ENCODE assay signal across 33 cellular contexts in genomic region chr1:90612033-90612432, GRCh38.
DNase-seq lines count a peak whose midpoint lies in the region; ATAC-seq, FAIRE-seq and TF ChIP-seq lines count a peak whose summit lies in the region.
"Had no signal": no experiment of that assay in that cellular context is flagged by ENCODE, and none has a peak within 500 bp of the region (broad histone marks: within the 10 kb centered on the region; RNA-seq: fewer than 3 reads in every experiment).

No MANE protein-coding gene starts in this region.

- H3K36me3 ChIP-seq in A673 (ENCODE audit: insufficient read depth, low read length, poor library complexity, severe bottlenecking) (no peaks in the 10 kb centered on the region), K562 (ENCODE audit: control insufficient read depth, insufficient read depth, low read length) (no peaks in the 10 kb centered on the region)
- H3K36me3 ChIP-seq: BE2C; BLaER1; BLaER1 treated with 17β-estradiol and CSF1 and Interleukin-3, amounts not matched to agents 10 nM and 100 nM had no signal

- WGBS in K562 (ENCODE audit: insufficient coverage, low coverage, missing lambda C conversion rate): 2% methylated on average over 2 of the region's 2 CpGs

- H3K4me3 ChIP-seq in A673 (ENCODE audit: low read depth, low read length, poor library complexity, severe bottlenecking): no peak overlapping the region
- H3K4me3 ChIP-seq in K562: no peak overlapping the region
- H3K4me3 ChIP-seq: A549; BLaER1; BLaER1 treated with 17β-estradiol and CSF1 and Interleukin-3, amounts not matched to agents 10 nM and 100 nM had no signal

- POLR2A ChIA-PET in A673 (lab: Charles Lee; ENCODE audit: low non-redundant PET): no interaction called here
- POLR2A ChIA-PET in K562 (lab: Yijun Ruan, JAX): no interaction called here

- ATAC-seq in K562 (no peak), HG03342 (IDR thresholded peaks at IDR 0.05; ENCODE audit: unreplicated experiment) (no peak)
- ATAC-seq: A549; CD8-positive, alpha-beta T cell had no signal

- CTCF ChIA-PET in A673 (lab: Charles Lee) (no interaction called here), K562 (lab: Yijun Ruan, JAX; ENCODE audit: low intra/inter-chr PET ratio) (no interaction called here)

- no peaks in the 10 kb centered on the region for H3K79me2 ChIP-seq in K562 (ENCODE audit: control insufficient read depth, insufficient read depth, low read length)

- H3K27me3 ChIP-seq in A673 (replicated peaks; ENCODE audit: insufficient read depth, low read depth, low read length, poor library complexity) (no peaks in the 10 kb centered on the region), K562 (ENCODE audit: control insufficient read depth in 2 of 2, insufficient read depth in 2 of 2, low read length in 2 of 2) (no peaks in the 10 kb centered on the region)
- H3K27me3 ChIP-seq: BE2C; BLaER1; BLaER1 treated with 17β-estradiol and CSF1 and Interleukin-3, amounts not matched to agents 10 nM and 100 nM had no signal

- H3K9me1 ChIP-seq in K562 (ENCODE audit: control insufficient read depth, insufficient read depth, low read length): no peaks in the 10 kb centered on the region

- H3K27ac ChIP-seq in A673 (ENCODE audit: low read depth, low read length, poor library complexity, severe bottlenecking) (peak overlapping the region; percentile 82), K562 (ENCODE audit: extremely low read depth, low read depth, low read length) (no peak overlapping the region)
- H3K27ac ChIP-seq: 22Rv1; A549; BLaER1; BLaER1 treated with 17β-estradiol and CSF1 and Interleukin-3, amounts not matched to agents 10 nM and 100 nM; C4-2B had no signal

- no peak for TF ChIP-seq RAD21 in K562 (CRISPR knock-in tag; conservative IDR thresholded peaks at IDR 0.05 in 1 of 2, IDR thresholded peaks at IDR 0.05 in 1 of 2)

- no peak for TF ChIP-seq EP300 in K562 (IDR thresholded peaks at IDR 0.05; ENCODE audit: low read length)

- TF ChIP-seq CTCF in A673 (conservative IDR thresholded peaks at IDR 0.05; ENCODE audit: low read depth, low read length) (no peak), K562 (IDR thresholded peaks at IDR 0.05 in 2 of 3, conservative IDR thresholded peaks at IDR 0.05 in 1 of 3; ENCODE audit: insufficient read depth in 2 of 3, low read depth in 1 of 3, low read length in 3 of 3) (no peak)

- intact Hi-C loops in A673 (cut with micrococcal nuclease; ENCODE audit: unreplicated experiment) (loop anchor here (2.0 to 5.0 kb wide), 4 partner anchors 301 to 565 kb away; no protein-coding TSS in a partner anchor), K562 (cut with micrococcal nuclease) (no loop called here)
- intact Hi-C loops in activated CD4-positive, alpha-beta T cell treated with anti-CD3 and anti-CD28 coated beads, Interleukin-2, amount 10 ng/mL, durations not matched to agents 24 days and 14 days (cut with micrococcal nuclease): no loop called here

- no peak overlapping the region for H3K4me3 Mint-ChIP-seq in activated CD4-positive, alpha-beta T cell treated with anti-CD3 and anti-CD28 coated beads, Interleukin-2, amount 10 ng/mL, durations not matched to agents 24 days and 14 days
- H3K4me3 Mint-ChIP-seq: B cell; CD14-positive monocyte; CD4-positive, alpha-beta memory T cell; CD4-positive, alpha-beta T cell; CD4-positive, CD25-positive, alpha-beta regulatory T cell; CD8-positive, alpha-beta memory T cell; CD8-positive, alpha-beta T cell had no signal

- H3K4me2 ChIP-seq in K562 (ENCODE audit: insufficient read depth, low read length): no peak overlapping the region
- H3K4me2 ChIP-seq: A549; BLaER1; BLaER1 treated with 17β-estradiol and CSF1 and Interleukin-3, amounts not matched to agents 10 nM and 100 nM had no signal

- H3K4me1 Mint-ChIP-seq in activated CD4-positive, alpha-beta T cell treated with anti-CD3 and anti-CD28 coated beads, Interleukin-2, amount 10 ng/mL, durations not matched to agents 24 days and 14 days: no peaks in the 10 kb centered on the region
- H3K4me1 Mint-ChIP-seq: B cell; CD4-positive, alpha-beta memory T cell; CD8-positive, alpha-beta memory T cell had no signal

- no peak overlapping the region for H3K9ac ChIP-seq in K562 (ENCODE audit: insufficient read depth in 1 of 2, low read depth in 2 of 2, low read length in 2 of 2)
- H3K9ac ChIP-seq: BLaER1; BLaER1 treated with 17β-estradiol and CSF1 and Interleukin-3, amounts not matched to agents 10 nM and 100 nM had no signal

- H4K20me1 ChIP-seq in K562 (replicated peaks; ENCODE audit: control insufficient read depth, insufficient read depth, low read length): no peaks in the 10 kb centered on the region
- H4K20me1 ChIP-seq: BLaER1; BLaER1 treated with 17β-estradiol and CSF1 and Interleukin-3, amounts not matched to agents 10 nM and 100 nM had no signal

- DNase-seq in A673 (ENCODE audit: low spot score): no peak
- DNase-seq in K562 (ENCODE audit: extremely low read depth in 1 of 4, low spot score in 3 of 4): no peak
- DNase-seq in activated CD4-positive, alpha-beta T cell treated with anti-CD3 and anti-CD28 coated beads, Interleukin-2, amount 10 ng/mL, durations not matched to agents 24 days and 14 days: no peak
- DNase-seq: 8988T; ACHN; AML-193; BE2C; C1 segment of cervical spinal cord; Caco-2; Calu3; CD4-positive, alpha-beta memory T cell; CD4-positive, alpha-beta T cell; CD4-positive, CD25-positive, alpha-beta regulatory T cell; CD8-positive, alpha-beta memory T cell; CD8-positive, alpha-beta T cell; COR-L47; DMS 273 treated with DMSO at 0.1 percent for 48 hours; DMS153; DMS53; DMS79; DMS79 treated with DMSO at 0.1 percent for 48 hours; DND-41; EL had no signal

- H3K36me3 Mint-ChIP-seq in activated CD4-positive, alpha-beta T cell treated with anti-CD3 and anti-CD28 coated beads, Interleukin-2, amount 10 ng/mL, durations not matched to agents 24 days and 14 days (ENCODE audit: low read depth): no peaks in the 10 kb centered on the region
- H3K36me3 Mint-ChIP-seq: CD14-positive monocyte; CD4-positive, alpha-beta memory T cell; CD4-positive, CD25-positive, alpha-beta regulatory T cell; CD8-positive, alpha-beta memory T cell; CD8-positive, alpha-beta T cell had no signal

- no peak overlapping the region for H2AFZ ChIP-seq in K562 (ENCODE audit: low read depth, low read length)

- BruUV-seq in A673 (replicated peaks; lab: Mats Ljungman, UMichigan): no TSS peak
- BruUV-seq in K562 (replicated peaks; lab: Mats Ljungman, UMichigan): no TSS peak

- FAIRE-seq in K562 (lab: Jason Lieb, UNC): no peak
- FAIRE-seq: A204.1, A549, D721Med had no signal

- H3K27me3 Mint-ChIP-seq in activated CD4-positive, alpha-beta T cell treated with anti-CD3 and anti-CD28 coated beads, Interleukin-2, amount 10 ng/mL, durations not matched to agents 24 days and 14 days: peaks cover 2% of the 10 kb centered on the region
- H3K27me3 Mint-ChIP-seq: B cell had no signal

- H3K9me3 Mint-ChIP-seq in activated CD4-positive, alpha-beta T cell treated with anti-CD3 and anti-CD28 coated beads, Interleukin-2, amount 10 ng/mL, durations not matched to agents 24 days and 14 days: no peaks in the 10 kb centered on the region
- H3K9me3 Mint-ChIP-seq: CD4-positive, alpha-beta memory T cell; CD4-positive, alpha-beta T cell; CD8-positive, alpha-beta memory T cell; CD8-positive, alpha-beta T cell had no signal

- H3K4me1 ChIP-seq in A673 (ENCODE audit: insufficient read depth, low read length, poor library complexity, severe bottlenecking): peaks cover 35% of the 10 kb centered on the region
- H3K4me1 ChIP-seq in K562 (replicated peaks in 1 of 2; ENCODE audit: control insufficient read depth in 2 of 2, insufficient read depth in 2 of 2, low read length in 2 of 2): no peaks in the 10 kb centered on the region
- H3K4me1 ChIP-seq: A549, BE2C, BLaER1, Caco-2 had no signal

- TF ChIP-seq POLR2A in K562 (conservative IDR thresholded peaks at IDR 0.05): no peak

- in situ Hi-C loops in K562 (cut with MboI): no loop called here

- H3K9me3 ChIP-seq in A673 (ENCODE audit: low read depth, low read length, poor library complexity, severe bottlenecking) (no peaks in the 10 kb centered on the region), K562 (replicated peaks; ENCODE audit: control insufficient read depth, insufficient read depth, low read depth, low read length) (no peaks in the 10 kb centered on the region)
- H3K9me3 ChIP-seq: A549; BE2C; BLaER1; BLaER1 treated with 17β-estradiol and CSF1 and Interleukin-3, amounts not matched to agents 10 nM and 100 nM; Caco-2 had no signal

- H3K27ac Mint-ChIP-seq in activated CD4-positive, alpha-beta T cell treated with anti-CD3 and anti-CD28 coated beads, Interleukin-2, amount 10 ng/mL, durations not matched to agents 24 days and 14 days: no peak overlapping the region
- H3K27ac Mint-ChIP-seq: B cell; CD14-positive monocyte; CD4-positive, alpha-beta memory T cell; CD4-positive, alpha-beta T cell; CD4-positive, CD25-positive, alpha-beta regulatory T cell; CD8-positive, alpha-beta memory T cell; CD8-positive, alpha-beta T cell had no signal

TF ChIP-seq in K562, 482 proteins besides CTCF, POLR2A, EP300 and RAD21:
- TF ChIP-seq MTA1 (IDR thresholded peaks at IDR 0.05; ENCODE audit: borderline replicate concordance) (no peak), RBM25 (IDR thresholded peaks at IDR 0.05; ENCODE audit: low read depth, low read length, severe bottlenecking) (peak; percentile 91)
